Comparison of ENCODE assay signal across 30 cellular contexts in genomic region chr10:83425306-83425705, GRCh38.
A peak's percentile ranks its signal among the peaks of the same experiment; 100 is the strongest.
DNase-seq lines count a peak whose midpoint lies in the region; ATAC-seq, FAIRE-seq and TF ChIP-seq lines count a peak whose summit lies in the region.
"Had no signal": no experiment of that assay in that cellular context is flagged by ENCODE, and none has a peak within 500 bp of the region (broad histone marks: within the 10 kb centered on the region; RNA-seq: fewer than 3 reads in every experiment).

No MANE protein-coding gene starts in this region.

- H3K27ac ChIP-seq in GM23338 (ENCODE audit: low read depth) (no peak overlapping the region), H1 (ENCODE audit: low read depth, low read length) (no peak overlapping the region), spleen (no peak overlapping the region)
- H3K27ac ChIP-seq: A549, C4-2B, HL-60, KMS-11, PC-9, SJCRH30 had no signal

- H2BK120ac ChIP-seq in H1 (replicated peaks; ENCODE audit: low read depth, low read length), result no peak overlapping the region

- H3K79me2 ChIP-seq in GM23338 (replicated peaks; ENCODE audit: insufficient read depth), result no peaks in the 10 kb centered on the region
- H3K79me2 ChIP-seq in H1 (ENCODE audit: control insufficient read depth in 1 of 2, insufficient read depth in 2 of 2, low read length in 2 of 2), result no peaks in the 10 kb centered on the region

- H4K20me1 ChIP-seq in GM23338 (replicated peaks; ENCODE audit: insufficient read depth) (no peaks in the 10 kb centered on the region), H1 (replicated peaks in 1 of 2; ENCODE audit: control insufficient read depth in 1 of 2, insufficient read depth in 2 of 2, low read length in 2 of 2) (no peaks in the 10 kb centered on the region)

- no peak overlapping the region for H3K9ac ChIP-seq in H1 (replicated peaks in 1 of 4; ENCODE audit: extremely low read depth in 1 of 4, low read depth in 3 of 4, low read length in 3 of 4)
- H3K9ac ChIP-seq: KMS-11 had no signal

- H3K79me1 ChIP-seq in H1 (ENCODE audit: low read depth, low read length), result no peaks in the 10 kb centered on the region

- ATAC-seq in GM23338, result no peak
- ATAC-seq: A549; CD8-positive, alpha-beta T cell; Right ventricle myocardium inferior; SK-N-SH treated with all-trans-retinoic acid at 6 μM for 48 hours; T-helper 17 cell had no signal

- peaks cover 25% of the 10 kb centered on the region; the same call in 2 of the 3 replicates for H3K36me3 Mint-ChIP-seq in GM23338 (ENCODE audit: low read depth)
- H3K36me3 Mint-ChIP-seq: CD8-positive, alpha-beta T cell; IgD-negative memory B cell had no signal

- peak overlapping the region; percentile 16 for H3K56ac ChIP-seq in H1 (replicated peaks; ENCODE audit: insufficient read length, low read depth, low read length)

- POLR2A ChIA-PET in H1 (lab: Charles Lee; ENCODE audit: partially characterized antibody), result no interaction called here

- no peak overlapping the region for H2BK15ac ChIP-seq in H1 (ENCODE audit: low read length)

- intact Hi-C loops in spleen (cut with DNase I; ENCODE audit: low total_unique reads) (no loop called here), head of caudate nucleus (cut with DNase I) (no loop called here)

- peaks cover 11% of the 10 kb centered on the region for H3K4me1 Mint-ChIP-seq in GM23338
- H3K4me1 Mint-ChIP-seq: IgD-negative memory B cell, T-helper 17 cell had no signal

- no peak for FAIRE-seq in H1 (lab: Jason Lieb, UNC)
- FAIRE-seq: A549, GM12892 had no signal

- 93% methylated on average over 2 of the region's 2 CpGs; no CpG with 5 or more reads in 1 of the 2 experiments for WGBS in H1 (ENCODE audit: extremely low coverage in 1 of 2, insufficient coverage in 1 of 2, insufficient read length in 1 of 2, insufficient replicate concordance in 2 of 2, low coverage in 1 of 2, low lambda C conversion rate in 2 of 2, missing lambda C conversion rate in 1 of 2), 2 experiments
- WGBS in spleen, 5 donors, result 28 to 75% (median 65%) methylated on average over 2 of the region's 2 CpGs

- H3F3A ChIP-seq in GM23338 (replicated peaks; ENCODE audit: low read depth), result no peaks in the 10 kb centered on the region

- DNase-seq in GM06990 (ENCODE audit: extremely low read depth, insufficient read length), result no peak
- peak; percentile 28 for DNase-seq in GM23338 (ENCODE audit: low spot score)
- DNase-seq in H1 (ENCODE audit: low read depth in 1 of 2, low spot score in 2 of 2), result no peak
- DNase-seq in GM19238 (ENCODE audit: insufficient read length, low spot score), result no peak
- no peak for DNase-seq in spleen
- no peak for DNase-seq in head of caudate nucleus
- DNase-seq: CD8-positive, alpha-beta T cell; HFFc6; NCI-H1048; NCI-H1417; NCI-H1694; NCI-H2029 treated with DMSO at 0.1 percent for 48 hours; NCI-H226; NCI-H510A; NCI-H69; PC-9; SJCRH30; T-helper 17 cell; T1000 had no signal

- TF ChIP-seq POLR2A in H1 (IDR thresholded peaks at IDR 0.05; ENCODE audit: control extremely low read depth in 1 of 2, low read depth in 2 of 2, low read length in 2 of 2), result no peak
- no peak for TF ChIP-seq POLR2A in spleen (IDR thresholded peaks at IDR 0.05)

- TF ChIP-seq RAD21 in H1 (IDR thresholded peaks at IDR 0.05 in 1 of 2, conservative IDR thresholded peaks at IDR 0.05 in 1 of 2; ENCODE audit: low read depth in 2 of 2, low read length in 2 of 2), result peak; percentile 53 to 67

- no peak overlapping the region for H2AK5ac ChIP-seq in H1 (ENCODE audit: low read depth, low read length)

- H3K4me1 ChIP-seq in GM23338 (ENCODE audit: insufficient read depth) (no peaks in the 10 kb centered on the region; the same call in 1 of the 2 replicates), H1 (replicated peaks in 1 of 4; ENCODE audit: control insufficient read depth in 3 of 4, insufficient read depth in 4 of 4, low read length in 3 of 4) (no peaks in the 10 kb centered on the region), spleen (no peaks in the 10 kb centered on the region)
- H3K4me1 ChIP-seq: A549, Caco-2, HAP-1, SJCRH30 had no signal

- H2BK12ac ChIP-seq in H1 (ENCODE audit: low read depth, low read length), result no peak overlapping the region

- H4K8ac ChIP-seq in H1 (ENCODE audit: extremely low read depth, insufficient read depth, low read length), result no peak overlapping the region

- peaks cover 8% of the 10 kb centered on the region; the same call in 1 of the 2 replicates for H3K9me2 ChIP-seq in GM23338 (ENCODE audit: insufficient read depth)

- H3K4ac ChIP-seq in H1 (replicated peaks; ENCODE audit: insufficient read length, low read depth, low read length), result no peak overlapping the region

- H3K14ac ChIP-seq in H1 (ENCODE audit: insufficient read length), result no peak overlapping the region

- peaks cover 5 to 13% of the 10 kb centered on the region in 2 experiments; a peak in 2 of 4 replicates for H3K9me3 ChIP-seq in H1 (ENCODE audit: insufficient read depth in 2 of 2, low read depth in 1 of 2, low read length in 1 of 2)
- H3K9me3 ChIP-seq in spleen, result peaks cover 0 to 6% (median 0%) of the 10 kb centered on the region in 8 donors
- H3K9me3 ChIP-seq: A549, Caco-2, HAP-1, SJCRH30 had no signal

- peaks cover 23% of the 10 kb centered on the region for H3K9me3 Mint-ChIP-seq in GM23338

- peak; percentile 28 for TF ChIP-seq CTCF in GM06990 (IDR thresholded peaks at IDR 0.05; ENCODE audit: insufficient read depth, low read length, poor library complexity, severe bottlenecking)
- TF ChIP-seq CTCF in GM12873 (IDR thresholded peaks at IDR 0.05; ENCODE audit: insufficient read depth, low read depth, low read length, missing control alignments), result peak; percentile 22
- peak; percentile 31 to 44 for TF ChIP-seq CTCF in GM23338 (conservative IDR thresholded peaks at IDR 0.05; ENCODE audit: low read depth in 2 of 2)
- peak; percentile 7 to 36 (median 31); a peak in 3 of 4 replicates for TF ChIP-seq CTCF in H1 (IDR thresholded peaks at IDR 0.05; ENCODE audit: control extremely low read depth in 1 of 3, insufficient read depth in 1 of 3, low read depth in 1 of 3, low read length in 3 of 3)
- no peak for TF ChIP-seq CTCF in spleen (IDR thresholded peaks at IDR 0.05 in 8 of 11, conservative IDR thresholded peaks at IDR 0.05 in 3 of 11)

- no peak for TF ChIP-seq EP300 in H1 (IDR thresholded peaks at IDR 0.05; ENCODE audit: borderline replicate concordance in 1 of 2, low read depth in 2 of 2, low read length in 2 of 2)

- H3K18ac ChIP-seq in H1 (ENCODE audit: extremely low read depth, low read length), result no peak overlapping the region

- H3K27me3 ChIP-seq in GM06990 (replicated peaks; ENCODE audit: control insufficient read depth, insufficient read depth, low read length), result no peaks in the 10 kb centered on the region
- H3K27me3 ChIP-seq in GM23338 (ENCODE audit: insufficient read depth), result no peaks in the 10 kb centered on the region
- no peaks in the 10 kb centered on the region for H3K27me3 ChIP-seq in H1 (replicated peaks in 1 of 4; ENCODE audit: control insufficient read depth in 3 of 4, extremely low read depth in 1 of 4, insufficient read depth in 3 of 4, low read length in 3 of 4)
- H3K27me3 ChIP-seq in spleen (replicated peaks in 1 of 7), result no peaks in the 10 kb centered on the region
- H3K27me3 ChIP-seq: SJCRH30 had no signal

- no peaks in the 10 kb centered on the region for H3K36me3 ChIP-seq in GM06990 (ENCODE audit: control insufficient read depth, insufficient read depth, low read length)
- no peaks in the 10 kb centered on the region for H3K36me3 ChIP-seq in GM23338 (ENCODE audit: insufficient read depth)
- no peaks in the 10 kb centered on the region; a peak in 1 of 8 replicates for H3K36me3 ChIP-seq in H1 (ENCODE audit: control insufficient read depth in 2 of 4, insufficient read depth in 4 of 4, low read length in 3 of 4)
- no peaks in the 10 kb centered on the region for H3K36me3 ChIP-seq in spleen
- H3K36me3 ChIP-seq: HAP-1, SJCRH30 had no signal

- H3K23ac ChIP-seq in H1 (ENCODE audit: insufficient read length), result no peak overlapping the region

- H3K4me3 Mint-ChIP-seq in GM23338, result no peak overlapping the region
- H3K4me3 Mint-ChIP-seq: CD8-positive, alpha-beta T cell; HFFc6; IgD-negative memory B cell; T-helper 17 cell had no signal

- no peak overlapping the region for H4K5ac ChIP-seq in H1 (ENCODE audit: insufficient read length, low read depth, low read length)

- H2BK20ac ChIP-seq in H1 (ENCODE audit: low read length), result no peak overlapping the region

- H3K4me2 ChIP-seq in GM23338, result no peak overlapping the region
- H3K4me2 ChIP-seq in H1 (ENCODE audit: insufficient read depth in 1 of 2, low read depth in 2 of 2, low read length in 2 of 2), result no peak overlapping the region
- H3K4me2 ChIP-seq: A549, KMS-11, PC-9 had no signal

- H3K27me3 Mint-ChIP-seq in GM23338 (ENCODE audit: insufficient read depth, low read depth, poor library complexity), result no peaks in the 10 kb centered on the region
- H3K27me3 Mint-ChIP-seq: IgD-negative memory B cell, T-helper 17 cell had no signal

- H3K4me3 ChIP-seq in GM06990 (replicated peaks; ENCODE audit: low read depth, low read length) (no peak overlapping the region), GM23338 (no peak overlapping the region), H1 (ENCODE audit: extremely low read depth in 1 of 4, insufficient read depth in 2 of 4, low read depth in 3 of 4, low read length in 4 of 4) (no peak overlapping the region), spleen (no peak overlapping the region)
- H3K4me3 ChIP-seq: A549, HAP-1, PC-9, SJCRH30 had no signal

- CTCF ChIA-PET in H1 (lab: Charles Lee; ENCODE audit: partially characterized antibody), result interaction anchor here (1.1 to 2.4 kb wide), 4 partner anchors 84 to 540 kb away, joined by 3 to 7 read pairs (median 3); no protein-coding TSS in a partner anchor

- no peaks in the 10 kb centered on the region for H3K23me2 ChIP-seq in H1 (ENCODE audit: low read depth, low read length)

- H2BK5ac ChIP-seq in H1 (ENCODE audit: low read depth, low read length), result no peak overlapping the region

- H2AFZ ChIP-seq in GM23338, result no peak overlapping the region
- H2AFZ ChIP-seq in H1 (ENCODE audit: low read length), result no peak overlapping the region
- H2AFZ ChIP-seq: PC-9 had no signal

- no peak overlapping the region for H4K91ac ChIP-seq in H1 (replicated peaks; ENCODE audit: insufficient read length, low read length)

- no peak overlapping the region for H3K27ac Mint-ChIP-seq in GM23338
- H3K27ac Mint-ChIP-seq: CD8-positive, alpha-beta T cell; HFFc6; IgD-negative memory B cell; T-helper 17 cell had no signal

TF ChIP-seq in GM23338, 12 proteins besides CTCF, POLR2A, EP300 and RAD21 (continues in another document):
- TF ChIP-seq EZH2phosphoT487 (IDR thresholded peaks at IDR 0.05; ENCODE audit: unreplicated experiment), result no peak
- no peak for TF ChIP-seq POLR2AphosphoS5 (IDR thresholded peaks at IDR 0.05; ENCODE audit: low read depth)

TF ChIP-seq in H1, 55 proteins besides CTCF, POLR2A, EP300 and RAD21 (continues in another document):
- no peak for TF ChIP-seq SAP30 (IDR thresholded peaks at IDR 0.05; ENCODE audit: insufficient read depth, insufficient replicate concordance, low read length)
- no peak for TF ChIP-seq NRF1 (IDR thresholded peaks at IDR 0.05; ENCODE audit: low read depth, low read length)
- no peak for TF ChIP-seq SIX5 (IDR thresholded peaks at IDR 0.05; ENCODE audit: low read depth, low read length)
- no peak for TF ChIP-seq GABPA (IDR thresholded peaks at IDR 0.05; ENCODE audit: borderline replicate concordance, insufficient read depth, low read length)
- TF ChIP-seq POLR2AphosphoS5 (IDR thresholded peaks at IDR 0.05; ENCODE audit: low read depth, low read length), result no peak
- no peak for TF ChIP-seq SUZ12 (IDR thresholded peaks at IDR 0.05; ENCODE audit: low read length)
- TF ChIP-seq YY1 (IDR thresholded peaks at IDR 0.05; ENCODE audit: low read depth, low read length), result no peak

Comparison
In these comparisons a context has a peak if more than half of its experiments do, and no peak if none do; other contexts are left out.
1. CTCF ChIP-seq: peak in GM06990 (single experiment), GM12873 (single experiment), GM23338 (2 of 2) and H1 (3 of 3); none in spleen (0 of 11).